ENCODE assay signal across 13 cellular contexts in genomic region chr2:100757621-100758394, GRCh38.
DNase-seq lines count a peak whose midpoint lies in the region; ATAC-seq and TF ChIP-seq lines count a peak whose summit lies in the region.
"Had no signal": no experiment of that assay in that cellular context is flagged by ENCODE, and none has a peak within 500 bp of the region (broad histone marks: within the 10 kb centered on the region; RNA-seq: fewer than 3 reads in every experiment).

No MANE protein-coding gene starts in this region.

- no peaks in the 10 kb centered on the region for H4K20me1 ChIP-seq in osteoblast (ENCODE audit: insufficient read depth, low read length)

- no peak for ATAC-seq in HG02623 (IDR thresholded peaks at IDR 0.05; ENCODE audit: unreplicated experiment)

- H3K4me3 ChIP-seq in epithelial cell of proximal tubule (ENCODE audit: low read depth, low read length) (no peak overlapping the region), osteoblast (ENCODE audit: insufficient read depth, low read length) (no peak overlapping the region)
- H3K4me3 ChIP-seq: thoracic aorta had no signal

- TF ChIP-seq CTCF in epithelial cell of proximal tubule (conservative IDR thresholded peaks at IDR 0.05; ENCODE audit: low read depth, low read length) (no peak), osteoblast (IDR thresholded peaks at IDR 0.05; ENCODE audit: extremely low read depth, low read depth, low read length) (no peak)

- H3K27ac ChIP-seq in osteoblast (ENCODE audit: low read depth, low read length): peak overlapping the region; percentile 4
- H3K27ac ChIP-seq: RWPE1, thoracic aorta had no signal

- no peaks in the 10 kb centered on the region for H3K27me3 ChIP-seq in osteoblast (ENCODE audit: insufficient read depth, low read length)

- H3K4me1 ChIP-seq in osteoblast (ENCODE audit: insufficient read depth, low read length): peaks cover 37% of the 10 kb centered on the region

- no peaks in the 10 kb centered on the region for H3K79me2 ChIP-seq in osteoblast (ENCODE audit: insufficient read depth, low read length)

- no peak overlapping the region for H3K4me2 ChIP-seq in osteoblast (ENCODE audit: insufficient read depth, low read length)

- no peaks in the 10 kb centered on the region for H3K36me3 ChIP-seq in osteoblast (ENCODE audit: insufficient read depth, low read length)
- H3K36me3 ChIP-seq: thoracic aorta had no signal

- H3K9me3 ChIP-seq in osteoblast (ENCODE audit: low read depth, low read length): no peaks in the 10 kb centered on the region
- H3K9me3 ChIP-seq: thoracic aorta had no signal

- H2AFZ ChIP-seq in osteoblast (ENCODE audit: low read length): no peak overlapping the region

- in situ Hi-C loops in Caki2 (cut with HindIII; ENCODE audit: low pct_unique_long_range_greater_than_20kb, low sequenced_read_pairs): no loop called here
- in situ Hi-C loops in G401 (cut with HindIII; ENCODE audit: low sequenced_read_pairs): no loop called here

- DNase-seq in Caki2 (ENCODE audit: low read depth): peak; percentile 55
- peak; percentile 99 for DNase-seq in RPMI7951 (ENCODE audit: low read depth)
- DNase-seq in epithelial cell of proximal tubule (ENCODE audit: low read depth): peak; percentile 16
- no peak for DNase-seq in osteoblast (ENCODE audit: insufficient read length, low spot score, missing footprints)
- DNase-seq in SIG-M5 (lab: John Stamatoyannopoulos, UW): no peak
- DNase-seq in G401 (ENCODE audit: low spot score): no peak
- DNase-seq in OCI-M1 (lab: John Stamatoyannopoulos, UW): no peak
- DNase-seq: activated CD4-positive, alpha-beta T cell treated with anti-CD3 and anti-CD28 coated beads for 48 hours; NCI-H1436; stimulated activated CD4-positive, alpha-beta T cell treated with anti-CD3 and anti-CD28 coated beads, Interleukin-4, amount 100 ng/mL, for 1 hour had no signal

Comparison
In these comparisons a context has a peak if more than half of its experiments do, and no peak if none do; other contexts are left out.
1. DNase-seq: peak in Caki2 (single experiment), RPMI7951 (single experiment) and epithelial cell of proximal tubule (single experiment); none in osteoblast (single experiment), SIG-M5 (single experiment), G401 (single experiment) and OCI-M1 (single experiment).